In genomic region chr12:126384029-126384564, GRCh38 we compare ENCODE assay signal across 26 cellular contexts.
DNase-seq lines count a peak whose midpoint lies in the region; ATAC-seq, FAIRE-seq and TF ChIP-seq lines count a peak whose summit lies in the region.
"Had no signal": no experiment of that assay in that cellular context is flagged by ENCODE, and none has a peak within 500 bp of the region (broad histone marks: within the 10 kb centered on the region; RNA-seq: fewer than 3 reads in every experiment).

No MANE protein-coding gene starts in this region.

- TF ChIP-seq RAD21 in H1 (IDR thresholded peaks at IDR 0.05 in 1 of 2, conservative IDR thresholded peaks at IDR 0.05 in 1 of 2; ENCODE audit: low read depth in 2 of 2, low read length in 2 of 2) = no peak

- no peak overlapping the region for H3K56ac ChIP-seq in H1 (replicated peaks; ENCODE audit: insufficient read length, low read depth, low read length)

- POLR2A ChIA-PET in H1 (lab: Charles Lee; ENCODE audit: partially characterized antibody) = no interaction called here

- H3K23ac ChIP-seq in H1 (ENCODE audit: insufficient read length) = no peak overlapping the region

- CTCF ChIA-PET in H1 (lab: Charles Lee; ENCODE audit: partially characterized antibody) = interaction anchor here (1.2 to 1.8 kb wide), 3 partner anchors 10 to 22 kb away, joined by 3 to 6 read pairs (median 6); no protein-coding TSS in a partner anchor

- H3K36me3 ChIP-seq in H1 (ENCODE audit: control insufficient read depth in 2 of 4, insufficient read depth in 4 of 4, low read length in 3 of 4) = no peaks in the 10 kb centered on the region
- H3K36me3 ChIP-seq: cardiac muscle cell, esophagus squamous epithelium, gastroesophageal sphincter, lower lobe of right lung, right lobe of liver, uterus had no signal

- H3K4ac ChIP-seq in H1 (replicated peaks; ENCODE audit: insufficient read length, low read depth, low read length) = no peak overlapping the region

- WGBS in H1 (ENCODE audit: extremely low coverage in 1 of 2, insufficient coverage in 1 of 2, insufficient read length in 1 of 2, insufficient replicate concordance in 2 of 2, low coverage in 1 of 2, low lambda C conversion rate in 2 of 2, missing lambda C conversion rate in 1 of 2), 2 experiments = 76% methylated on average over 2 of the region's 2 CpGs; no CpG with 5 or more reads in 1 of the 2 experiments

- H3K27me3 ChIP-seq in H1 (replicated peaks in 1 of 4; ENCODE audit: control insufficient read depth in 3 of 4, extremely low read depth in 1 of 4, insufficient read depth in 3 of 4, low read length in 3 of 4) = no peaks in the 10 kb centered on the region
- H3K27me3 ChIP-seq: cardiac muscle cell, esophagus squamous epithelium, gastroesophageal sphincter, right lobe of liver, testis, uterus had no signal

- H2BK15ac ChIP-seq in H1 (ENCODE audit: low read length) = no peak overlapping the region

- H3K23me2 ChIP-seq in H1 (ENCODE audit: low read depth, low read length) = no peaks in the 10 kb centered on the region

- H4K5ac ChIP-seq in H1 (ENCODE audit: insufficient read length, low read depth, low read length) = no peak overlapping the region

- peak; percentile 50 for FAIRE-seq in H1 (lab: Jason Lieb, UNC)
- FAIRE-seq: D721Med, keratinocyte had no signal

- peaks cover 0 to 15% (median 9%) of the 10 kb centered on the region in 4 experiments; a peak in 6 of 7 replicates for H3K4me1 ChIP-seq in H1 (replicated peaks in 1 of 4; ENCODE audit: control insufficient read depth in 3 of 4, insufficient read depth in 4 of 4, low read length in 3 of 4)
- H3K4me1 ChIP-seq: gastroesophageal sphincter, lower lobe of right lung, right lobe of liver, testis, uterus had no signal

- no peak overlapping the region for H2BK5ac ChIP-seq in H1 (ENCODE audit: low read depth, low read length)

- DNase-seq in COR-L47 (lab: John Stamatoyannopoulos, UW) (peak; percentile 22), NCI-H1092 treated with DMSO at 0.1 percent for 48 hours (lab: John Stamatoyannopoulos, UW) (peak; percentile 36), NCI-H69 (lab: John Stamatoyannopoulos, UW) (peak; percentile 88), H1 (ENCODE audit: low read depth in 1 of 2, low spot score in 2 of 2) (no peak), GM10266 (ENCODE audit: extremely low spot score) (no peak), retina (no peak)
- DNase-seq: activated CD4-positive, alpha-beta T cell treated with anti-CD3 and anti-CD28 coated beads for 4 hours; activated naive CD4-positive, alpha-beta T cell treated with Interleukin-2 at 50 U/mL for 16 hours; activated T-cell treated with anti-CD3 and anti-CD28 coated beads, Interleukin-2, amount 50 U/mL, for 24 hours; amniotic stem cell; cortex of kidney; esophagus squamous epithelium; KBM-7; lower lobe of right lung; posterior cingulate gyrus; right lobe of liver; stimulated activated CD4-positive, alpha-beta T cell treated with anti-CD3 and anti-CD28 coated beads, Interleukin-12 subunit alpha, Interleukin-12 subunit beta, amount 100 ng/mL, for 4 hours; stimulated activated CD4-positive, alpha-beta T cell treated with anti-CD3 and anti-CD28 coated beads, Interleukin-4, amount 100 ng/mL, for 4 hours; testis; uterus had no signal

- H3K27ac ChIP-seq in H1 (ENCODE audit: low read depth, low read length) = no peak overlapping the region
- H3K27ac ChIP-seq: cardiac muscle cell, esophagus squamous epithelium, gastroesophageal sphincter, lower lobe of right lung, right lobe of liver, testis, uterus had no signal

- H4K91ac ChIP-seq in H1 (replicated peaks; ENCODE audit: insufficient read length, low read length) = no peak overlapping the region

- no peak overlapping the region for H3K18ac ChIP-seq in H1 (ENCODE audit: extremely low read depth, low read length)

- no peak overlapping the region for H3K14ac ChIP-seq in H1 (ENCODE audit: insufficient read length)

- no peak overlapping the region for H3K4me3 ChIP-seq in H1 (ENCODE audit: extremely low read depth in 1 of 4, insufficient read depth in 2 of 4, low read depth in 3 of 4, low read length in 4 of 4)
- H3K4me3 ChIP-seq: cardiac muscle cell, esophagus squamous epithelium, gastroesophageal sphincter, lower lobe of right lung, right lobe of liver, testis, uterus had no signal

- no peak overlapping the region for H2BK20ac ChIP-seq in H1 (ENCODE audit: low read length)

- no peaks in the 10 kb centered on the region for H3K79me1 ChIP-seq in H1 (ENCODE audit: low read depth, low read length)

- H4K8ac ChIP-seq in H1 (ENCODE audit: extremely low read depth, insufficient read depth, low read length) = no peak overlapping the region

- H2BK120ac ChIP-seq in H1 (replicated peaks; ENCODE audit: low read depth, low read length) = no peak overlapping the region

- H3K9me3 ChIP-seq in H1 (ENCODE audit: insufficient read depth in 2 of 2, low read depth in 1 of 2, low read length in 1 of 2) = no peaks in the 10 kb centered on the region
- H3K9me3 ChIP-seq: esophagus squamous epithelium, lower lobe of right lung, right lobe of liver, testis, uterus had no signal

- no peak overlapping the region for H2AFZ ChIP-seq in H1 (ENCODE audit: low read length)

- H3K4me2 ChIP-seq in H1 (ENCODE audit: insufficient read depth in 1 of 2, low read depth in 2 of 2, low read length in 2 of 2) = no peak overlapping the region

- no peak for TF ChIP-seq POLR2A in H1 (IDR thresholded peaks at IDR 0.05; ENCODE audit: control extremely low read depth in 1 of 2, low read depth in 2 of 2, low read length in 2 of 2)

- H3K79me2 ChIP-seq in H1 (ENCODE audit: control insufficient read depth in 1 of 2, insufficient read depth in 2 of 2, low read length in 2 of 2) = no peaks in the 10 kb centered on the region

- H4K20me1 ChIP-seq in H1 (replicated peaks in 1 of 2; ENCODE audit: control insufficient read depth in 1 of 2, insufficient read depth in 2 of 2, low read length in 2 of 2) = no peaks in the 10 kb centered on the region

- no peak overlapping the region for H3K9ac ChIP-seq in H1 (replicated peaks in 1 of 4; ENCODE audit: extremely low read depth in 1 of 4, low read depth in 3 of 4, low read length in 3 of 4)

- no peak overlapping the region for H2AK5ac ChIP-seq in H1 (ENCODE audit: low read depth, low read length)

- TF ChIP-seq EP300 in H1 (IDR thresholded peaks at IDR 0.05; ENCODE audit: borderline replicate concordance in 1 of 2, low read depth in 2 of 2, low read length in 2 of 2) = no peak

- no peak for ATAC-seq in HG03280 (IDR thresholded peaks at IDR 0.05; ENCODE audit: unreplicated experiment)
- ATAC-seq in GM21576 (IDR thresholded peaks at IDR 0.05; ENCODE audit: unreplicated experiment) = no peak
- ATAC-seq: gastroesophageal sphincter, lower lobe of right lung, right lobe of liver had no signal

- H2BK12ac ChIP-seq in H1 (ENCODE audit: low read depth, low read length) = no peak overlapping the region

- no peak for TF ChIP-seq CTCF in H1 (IDR thresholded peaks at IDR 0.05; ENCODE audit: control extremely low read depth in 1 of 3, insufficient read depth in 1 of 3, low read depth in 1 of 3, low read length in 3 of 3)
- no peak for TF ChIP-seq CTCF in GM10266 (IDR thresholded peaks at IDR 0.05; ENCODE audit: control insufficient read depth, insufficient read depth, low read depth, missing control alignments)

TF ChIP-seq in H1, 55 proteins besides CTCF, POLR2A, EP300 and RAD21 (continues in another document):
- TF ChIP-seq JUND (IDR thresholded peaks at IDR 0.05; ENCODE audit: low read length) (no peak), BCL11A (IDR thresholded peaks at IDR 0.05; ENCODE audit: low read depth in 2 of 2, low read length in 2 of 2) (no peak), CBX5 (IDR thresholded peaks at IDR 0.05; ENCODE audit: low read depth, low read length) (no peak), SP4 (IDR thresholded peaks at IDR 0.05; ENCODE audit: low read length) (no peak), TEAD4 (IDR thresholded peaks at IDR 0.05; ENCODE audit: low read depth, low read length) (no peak), KDM5A (IDR thresholded peaks at IDR 0.05; ENCODE audit: low read length) (no peak), GTF2F1 (IDR thresholded peaks at IDR 0.05; ENCODE audit: borderline replicate concordance, low read depth, low read length) (no peak), YY1 (IDR thresholded peaks at IDR 0.05; ENCODE audit: low read depth, low read length) (no peak), SIX5 (IDR thresholded peaks at IDR 0.05; ENCODE audit: low read depth, low read length) (no peak), HDAC2 (IDR thresholded peaks at IDR 0.05; ENCODE audit: borderline replicate concordance in 1 of 2, low read depth in 2 of 2, low read length in 2 of 2) (no peak)

Comparison
In these comparisons a context has a peak if more than half of its experiments do, and no peak if none do; other contexts are left out.
1. DNase-seq: peak in COR-L47 (single experiment), NCI-H1092 treated with DMSO at 0.1 percent for 48 hours (single experiment) and NCI-H69 (single experiment); none in H1 (0 of 2), GM10266 (single experiment) and retina (single experiment).